ENCODE assay signal across 13 cellular contexts in the genomic region with DNA sequence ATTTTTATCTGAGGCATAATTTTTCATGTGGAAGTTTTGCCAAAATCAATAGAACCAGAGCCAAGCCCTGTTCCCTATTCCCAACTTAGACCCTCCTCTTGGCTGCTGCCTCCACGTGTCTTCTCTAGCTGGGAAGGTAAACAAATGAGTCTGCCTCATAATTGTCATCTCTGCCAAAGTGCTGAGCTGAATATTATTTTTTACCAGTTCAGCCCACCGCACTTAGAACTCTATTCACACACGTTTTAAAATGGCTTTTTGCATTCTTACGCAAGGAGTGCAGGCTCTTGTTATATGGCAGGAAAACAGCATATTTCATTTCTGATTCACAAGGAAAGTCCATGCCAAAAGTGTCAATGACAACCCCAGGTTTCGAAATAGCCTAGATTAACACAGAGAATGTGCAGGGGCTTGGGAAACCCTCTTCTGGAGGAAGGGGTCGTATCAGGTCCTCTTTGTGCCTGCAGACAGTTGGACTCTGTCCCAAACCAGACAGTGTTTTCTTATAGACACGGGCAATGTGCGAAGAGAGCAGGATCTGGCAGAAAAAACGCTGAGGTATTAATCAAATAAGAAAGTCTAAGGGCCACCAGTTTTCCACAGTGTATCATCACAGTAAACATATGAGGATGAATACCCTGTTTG.
DNase-seq lines count a peak whose midpoint lies in the region; ATAC-seq and TF ChIP-seq lines count a peak whose summit lies in the region.
"Had no signal": no experiment of that assay in that cellular context is flagged by ENCODE, and none has a peak within 500 bp of the region (broad histone marks: within the 10 kb centered on the region; RNA-seq: fewer than 3 reads in every experiment).

No MANE protein-coding gene starts in this region.

- ATAC-seq in omental fat pad (ENCODE audit: low FRiP score) (peak; percentile 81), HG03457 (IDR thresholded peaks at IDR 0.05; ENCODE audit: unreplicated experiment) (no peak)
- ATAC-seq: T-helper 17 cell had no signal

- peak; percentile 48 for DNase-seq in AG10803 (ENCODE audit: low read depth)
- DNase-seq in NOMO-1 treated with dmso at 0.1 percent for 144 hours (lab: John Stamatoyannopoulos, UW; ENCODE audit: unreplicated experiment), result peak; percentile 28
- DNase-seq in fibroblast of peridontal ligament (ENCODE audit: extremely low read depth), result peak; percentile 6
- DNase-seq in omental fat pad (ENCODE audit: low spot score), result no peak
- no peak for DNase-seq in anterior cingulate cortex (lab: John Stamatoyannopoulos, UW)
- no peak for DNase-seq in T-helper 1 cell
- no peak for DNase-seq in UCSD-AML1 (lab: John Stamatoyannopoulos, UW; ENCODE audit: unreplicated experiment)
- DNase-seq: amygdala, C1 segment of cervical spinal cord, NCI-H1436, spleen, T-helper 17 cell had no signal

- no peak overlapping the region for H3K4me3 ChIP-seq in AG10803 (ENCODE audit: low read length)
- H3K4me3 ChIP-seq: spleen had no signal

- no peak for TF ChIP-seq CTCF in AG10803 (conservative IDR thresholded peaks at IDR 0.05; ENCODE audit: low read length)
- TF ChIP-seq CTCF in omental fat pad (IDR thresholded peaks at IDR 0.05), result no peak

Comparison
In these comparisons a context has a peak if more than half of its experiments do, and no peak if none do; other contexts are left out.
1. DNase-seq: peak in AG10803 (single experiment), NOMO-1 treated with dmso at 0.1 percent for 144 hours (single experiment) and fibroblast of peridontal ligament (single experiment); none in omental fat pad (single experiment), anterior cingulate cortex (0 of 58), T-helper 1 cell (0 of 5) and UCSD-AML1 (single experiment).